1 cellular context compared by ENCODE assay signal in the genomic region with DNA sequence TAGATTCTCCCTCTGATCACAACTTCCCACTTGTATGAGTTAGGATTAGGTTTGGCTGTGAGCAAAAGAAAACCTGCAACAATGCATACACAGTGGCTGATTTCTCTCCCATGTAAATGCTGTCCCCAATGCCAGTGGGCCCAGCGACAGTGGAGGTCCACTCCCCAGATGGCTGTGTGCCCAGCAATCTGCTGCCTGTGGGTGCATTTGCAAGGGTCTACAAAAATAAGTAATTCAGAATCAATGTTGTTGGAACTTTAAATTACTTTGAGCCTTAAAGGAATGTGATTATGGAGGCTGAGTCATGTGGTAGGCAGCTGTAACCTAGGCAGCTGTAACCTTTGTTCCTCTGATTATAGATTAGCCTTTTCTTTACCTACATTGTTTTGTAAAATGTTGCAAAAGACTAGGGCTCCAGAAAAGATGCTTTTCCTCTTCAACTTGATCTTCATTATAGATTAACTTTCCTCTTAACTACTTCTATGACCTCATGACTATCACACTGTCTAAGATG.
TF ChIP-seq lines count a peak whose summit lies in the region.

No MANE protein-coding gene starts in this region.

TF ChIP-seq in GM23338, 12 proteins besides CTCF, POLR2A, EP300 and RAD21 (continued from another document):
- TF ChIP-seq, protein P1, sequence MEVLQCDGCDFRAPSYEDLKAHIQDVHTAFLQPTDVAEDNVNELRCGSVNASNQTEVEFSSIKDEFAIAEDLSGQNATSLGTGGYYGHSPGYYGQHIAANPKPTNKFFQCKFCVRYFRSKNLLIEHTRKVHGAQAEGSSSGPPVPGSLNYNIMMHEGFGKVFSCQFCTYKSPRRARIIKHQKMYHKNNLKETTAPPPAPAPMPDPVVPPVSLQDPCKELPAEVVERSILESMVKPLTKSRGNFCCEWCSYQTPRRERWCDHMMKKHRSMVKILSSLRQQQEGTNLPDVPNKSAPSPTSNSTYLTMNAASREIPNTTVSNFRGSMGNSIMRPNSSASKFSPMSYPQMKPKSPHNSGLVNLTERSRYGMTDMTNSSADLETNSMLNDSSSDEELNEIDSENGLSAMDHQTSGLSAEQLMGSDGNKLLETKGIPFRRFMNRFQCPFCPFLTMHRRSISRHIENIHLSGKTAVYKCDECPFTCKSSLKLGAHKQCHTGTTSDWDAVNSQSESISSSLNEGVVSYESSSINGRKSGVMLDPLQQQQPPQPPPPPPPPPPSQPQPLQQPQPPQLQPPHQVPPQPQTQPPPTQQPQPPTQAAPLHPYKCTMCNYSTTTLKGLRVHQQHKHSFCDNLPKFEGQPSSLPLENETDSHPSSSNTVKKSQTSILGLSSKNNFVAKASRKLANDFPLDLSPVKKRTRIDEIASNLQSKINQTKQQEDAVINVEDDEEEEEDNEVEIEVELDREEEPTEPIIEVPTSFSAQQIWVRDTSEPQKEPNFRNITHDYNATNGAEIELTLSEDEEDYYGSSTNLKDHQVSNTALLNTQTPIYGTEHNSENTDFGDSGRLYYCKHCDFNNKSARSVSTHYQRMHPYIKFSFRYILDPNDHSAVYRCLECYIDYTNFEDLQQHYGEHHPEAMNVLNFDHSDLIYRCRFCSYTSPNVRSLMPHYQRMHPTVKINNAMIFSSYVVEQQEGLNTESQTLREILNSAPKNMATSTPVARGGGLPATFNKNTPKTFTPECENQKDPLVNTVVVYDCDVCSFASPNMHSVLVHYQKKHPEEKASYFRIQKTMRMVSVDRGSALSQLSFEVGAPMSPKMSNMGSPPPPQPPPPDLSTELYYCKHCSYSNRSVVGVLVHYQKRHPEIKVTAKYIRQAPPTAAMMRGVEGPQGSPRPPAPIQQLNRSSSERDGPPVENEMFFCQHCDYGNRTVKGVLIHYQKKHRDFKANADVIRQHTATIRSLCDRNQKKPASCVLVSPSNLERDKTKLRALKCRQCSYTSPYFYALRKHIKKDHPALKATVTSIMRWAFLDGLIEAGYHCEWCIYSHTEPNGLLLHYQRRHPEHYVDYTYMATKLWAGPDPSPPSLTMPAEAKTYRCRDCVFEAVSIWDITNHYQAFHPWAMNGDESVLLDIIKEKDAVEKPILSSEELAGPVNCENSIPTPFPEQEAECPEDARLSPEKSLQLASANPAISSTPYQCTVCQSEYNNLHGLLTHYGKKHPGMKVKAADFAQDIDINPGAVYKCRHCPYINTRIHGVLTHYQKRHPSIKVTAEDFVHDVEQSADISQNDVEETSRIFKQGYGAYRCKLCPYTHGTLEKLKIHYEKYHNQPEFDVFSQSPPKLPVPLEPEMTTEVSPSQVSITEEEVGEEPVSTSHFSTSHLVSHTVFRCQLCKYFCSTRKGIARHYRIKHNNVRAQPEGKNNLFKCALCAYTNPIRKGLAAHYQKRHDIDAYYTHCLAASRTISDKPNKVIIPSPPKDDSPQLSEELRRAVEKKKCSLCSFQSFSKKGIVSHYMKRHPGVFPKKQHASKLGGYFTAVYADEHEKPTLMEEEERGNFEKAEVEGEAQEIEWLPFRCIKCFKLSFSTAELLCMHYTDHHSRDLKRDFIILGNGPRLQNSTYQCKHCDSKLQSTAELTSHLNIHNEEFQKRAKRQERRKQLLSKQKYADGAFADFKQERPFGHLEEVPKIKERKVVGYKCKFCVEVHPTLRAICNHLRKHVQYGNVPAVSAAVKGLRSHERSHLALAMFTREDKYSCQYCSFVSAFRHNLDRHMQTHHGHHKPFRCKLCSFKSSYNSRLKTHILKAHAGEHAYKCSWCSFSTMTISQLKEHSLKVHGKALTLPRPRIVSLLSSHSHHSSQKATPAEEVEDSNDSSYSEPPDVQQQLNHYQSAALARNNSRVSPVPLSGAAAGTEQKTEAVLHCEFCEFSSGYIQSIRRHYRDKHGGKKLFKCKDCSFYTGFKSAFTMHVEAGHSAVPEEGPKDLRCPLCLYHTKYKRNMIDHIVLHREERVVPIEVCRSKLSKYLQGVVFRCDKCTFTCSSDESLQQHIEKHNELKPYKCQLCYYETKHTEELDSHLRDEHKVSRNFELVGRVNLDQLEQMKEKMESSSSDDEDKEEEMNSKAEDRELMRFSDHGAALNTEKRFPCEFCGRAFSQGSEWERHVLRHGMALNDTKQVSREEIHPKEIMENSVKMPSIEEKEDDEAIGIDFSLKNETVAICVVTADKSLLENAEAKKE (CRISPR knock-in tag; IDR thresholded peaks at IDR 0.05): no peak
- no peak for TF ChIP-seq NANOG (IDR thresholded peaks at IDR 0.05; ENCODE audit: borderline replicate concordance)
- no peak for TF ChIP-seq EZH2phosphoT487 (IDR thresholded peaks at IDR 0.05; ENCODE audit: unreplicated experiment)
